2 cellular contexts compared by ENCODE assay signal in the genomic region with DNA sequence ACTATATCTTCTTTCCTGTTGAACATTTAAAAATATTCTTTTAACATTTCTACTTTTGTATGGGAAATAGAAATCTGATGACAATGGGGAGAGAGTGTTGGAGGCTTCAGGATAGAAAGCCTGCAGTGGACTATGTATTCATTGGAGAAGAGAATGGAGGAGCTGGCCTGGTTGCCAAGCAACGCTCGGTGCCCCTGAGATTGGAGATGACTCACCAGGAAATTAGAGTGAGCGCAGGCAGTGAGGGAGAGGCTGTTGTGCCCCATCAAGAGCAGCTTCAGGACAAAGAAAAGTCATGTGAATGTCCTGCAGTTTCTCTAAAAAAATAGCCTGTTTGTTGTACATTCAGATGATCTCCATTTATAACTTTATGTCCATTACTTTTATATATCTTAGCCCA.
TF ChIP-seq lines count a peak whose summit lies in the region.

No MANE protein-coding gene starts in this region.

TF ChIP-seq in SK-N-SH, 30 proteins besides CTCF, POLR2A, EP300 and RAD21 (continued from another document):
- TF ChIP-seq RXRA (IDR thresholded peaks at IDR 0.05; ENCODE audit: borderline replicate concordance, low read depth) (no peak), NFIC (IDR thresholded peaks at IDR 0.05; ENCODE audit: borderline replicate concordance) (no peak), PBX3 (IDR thresholded peaks at IDR 0.05) (no peak)

TF ChIP-seq in SK-N-SH treated with all-trans-retinoic acid at 6 μM for 48 hours, 23 proteins besides CTCF, POLR2A, EP300 and RAD21 (continued from another document):
- TF ChIP-seq TSHZ2 (CRISPR knock-in tag; IDR thresholded peaks at IDR 0.05), result no peak
- TF ChIP-seq ZC3H10 (CRISPR knock-in tag; IDR thresholded peaks at IDR 0.05), result no peak
- TF ChIP-seq TCF4 (CRISPR knock-in tag; IDR thresholded peaks at IDR 0.05; ENCODE audit: borderline replicate concordance), result no peak
- no peak for TF ChIP-seq OSR1 (CRISPR knock-in tag; IDR thresholded peaks at IDR 0.05)
- TF ChIP-seq CSDC2 (CRISPR knock-in tag; IDR thresholded peaks at IDR 0.05), result no peak
- no peak for TF ChIP-seq ZNF565 (CRISPR knock-in tag; conservative IDR thresholded peaks at IDR 0.05; ENCODE audit: low read depth)
- TF ChIP-seq RARB (CRISPR knock-in tag; IDR thresholded peaks at IDR 0.05), result no peak
- TF ChIP-seq ZNF70 (CRISPR knock-in tag; IDR thresholded peaks at IDR 0.05), result no peak
- no peak for TF ChIP-seq ARNTL (CRISPR knock-in tag; IDR thresholded peaks at IDR 0.05; ENCODE audit: borderline replicate concordance, low read depth)
